ENCODE assay signal across 30 cellular contexts in the genomic region with DNA sequence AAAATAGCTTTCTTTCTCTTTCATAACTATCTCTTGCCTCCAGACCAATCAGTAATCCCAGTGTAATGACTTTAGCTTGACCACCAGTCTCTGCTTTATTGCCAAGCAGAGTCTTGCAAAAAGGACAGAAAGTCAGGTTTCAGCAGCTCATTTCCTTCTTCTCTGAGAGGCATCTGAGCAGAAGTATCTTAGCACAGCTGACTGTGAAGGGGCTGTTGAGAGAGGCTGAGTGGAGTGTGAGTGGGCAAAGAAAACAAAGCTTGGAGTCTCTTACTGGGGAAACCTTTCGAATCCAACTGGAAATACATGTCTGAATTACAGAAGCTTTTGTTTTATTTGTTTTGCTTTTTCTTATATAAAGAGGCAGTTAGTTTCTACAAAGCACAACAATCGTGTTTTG.
"Had no signal": no experiment of that assay in that cellular context is flagged by ENCODE, and none has a peak within 500 bp of the region (broad histone marks: within the 10 kb centered on the region; RNA-seq: fewer than 3 reads in every experiment).

No MANE protein-coding gene starts in this region.

- ATAC-seq: activated CD4-positive, alpha-beta T cell treated with anti-CD3 and anti-CD28 coated beads for 36 hours; activated T-cell treated with anti-CD3 and anti-CD28 coated beads, Interleukin-2, amount 50 U/mL, for 72 hours; Panc1; Right ventricle myocardium inferior; T-cell had no signal

- DNase-seq: activated CD4-positive, alpha-beta memory T cell treated with anti-CD3 and anti-CD28 coated beads, Interleukin-2, amount 10 ng/mL, durations not matched to agents 7 days and 5 days; activated CD4-positive, alpha-beta T cell treated with anti-CD3 and anti-CD28 coated beads for 36 hours; activated CD4-positive, alpha-beta T cell treated with anti-CD3 and anti-CD28 coated beads, Interleukin-2, amount 50 U/mL, for 1 hour; activated CD8-positive, alpha-beta memory T cell treated with anti-CD3 and anti-CD28 coated beads, Interleukin-2, amount 50 U/mL, for 4 hours; activated gamma-delta T cell treated with Interleukin-2 at 50 U/mL for 16 hours; activated naive CD4-positive, alpha-beta T cell treated with anti-CD3 and anti-CD28 coated beads, Interleukin-2, amount 10 ng/mL, durations not matched to agents 7 days and 5 days; activated naive CD8-positive, alpha-beta T cell treated with anti-CD3 and anti-CD28 coated beads for 36 hours; activated T-cell treated with anti-CD3 and anti-CD28 coated beads, Interleukin-2, amount 50 U/mL, for 72 hours; brain microvascular endothelial cell; cerebellar nuclear complex; MG63; MV-4-11; NCI-H1092 treated with DMSO at 0.1 percent for 48 hours; NCI-H1417 treated with DMSO at 0.1 percent for 48 hours; NCI-H1694; NCI-H2081; NCI-H2171; NCI-H2227 treated with DMSO at 0.1 percent for 48 hours; NCI-H446 treated with DMSO at 0.1 percent for 48 hours; NCI-H526 treated with DMSO at 0.1 percent for 48 hours; NCI-H82; OCI-M1; RPMI8226; T-cell; WERI-Rb-1 had no signal

- H3K9me3 Mint-ChIP-seq: activated CD4-positive, alpha-beta memory T cell treated with anti-CD3 and anti-CD28 coated beads, Interleukin-2, amount 10 ng/mL, durations not matched to agents 7 days and 5 days; activated naive CD4-positive, alpha-beta T cell treated with anti-CD3 and anti-CD28 coated beads, Interleukin-2, amount 10 ng/mL, durations not matched to agents 7 days and 5 days; activated naive CD8-positive, alpha-beta T cell treated with anti-CD3 and anti-CD28 coated beads for 36 hours; activated T-cell treated with anti-CD3 and anti-CD28 coated beads, Interleukin-2, amount 50 U/mL, for 72 hours; activated T-helper 2 cell treated with anti-CD3 and anti-CD28 coated beads, Interferon-gamma antibody, Interleukin-2, Interleukin-4, amounts not matched to agents 10 μg/mL and 5 μg/mL and 100 μg/mL, durations not matched to agents 14 hours and 24 hours and 36 hours; T-cell had no signal

- H3K4me3 Mint-ChIP-seq: activated CD4-positive, alpha-beta memory T cell treated with anti-CD3 and anti-CD28 coated beads, Interleukin-2, amount 10 ng/mL, durations not matched to agents 7 days and 5 days; activated CD4-positive, alpha-beta T cell treated with anti-CD3 and anti-CD28 coated beads for 36 hours; activated naive CD4-positive, alpha-beta T cell treated with anti-CD3 and anti-CD28 coated beads, Interleukin-2, amount 10 ng/mL, durations not matched to agents 7 days and 5 days; activated naive CD8-positive, alpha-beta T cell treated with anti-CD3 and anti-CD28 coated beads for 36 hours; activated T-cell treated with anti-CD3 and anti-CD28 coated beads, Interleukin-2, amount 50 U/mL, for 72 hours; T-cell had no signal

- H3K27ac Mint-ChIP-seq: activated CD4-positive, alpha-beta memory T cell treated with anti-CD3 and anti-CD28 coated beads, Interleukin-2, amount 10 ng/mL, durations not matched to agents 7 days and 5 days; activated CD4-positive, alpha-beta T cell treated with anti-CD3 and anti-CD28 coated beads for 36 hours; activated naive CD4-positive, alpha-beta T cell treated with anti-CD3 and anti-CD28 coated beads, Interleukin-2, amount 10 ng/mL, durations not matched to agents 7 days and 5 days; activated naive CD8-positive, alpha-beta T cell treated with anti-CD3 and anti-CD28 coated beads for 36 hours; activated T-cell treated with anti-CD3 and anti-CD28 coated beads, Interleukin-2, amount 50 U/mL, for 72 hours; activated T-helper 2 cell treated with anti-CD3 and anti-CD28 coated beads, Interferon-gamma antibody, Interleukin-2, Interleukin-4, amounts not matched to agents 10 μg/mL and 5 μg/mL and 100 μg/mL, durations not matched to agents 14 hours and 24 hours and 36 hours; T-cell had no signal

- H3K27me3 ChIP-seq: brain microvascular endothelial cell, cardiac muscle cell, MG63 had no signal

- H3K9me3 ChIP-seq: MG63 had no signal

- H3K4me1 Mint-ChIP-seq: activated CD4-positive, alpha-beta memory T cell treated with anti-CD3 and anti-CD28 coated beads, Interleukin-2, amount 10 ng/mL, durations not matched to agents 7 days and 5 days; activated CD4-positive, alpha-beta T cell treated with anti-CD3 and anti-CD28 coated beads for 36 hours; activated naive CD4-positive, alpha-beta T cell treated with anti-CD3 and anti-CD28 coated beads, Interleukin-2, amount 10 ng/mL, durations not matched to agents 7 days and 5 days; activated naive CD8-positive, alpha-beta T cell treated with anti-CD3 and anti-CD28 coated beads for 36 hours; T-cell had no signal

- H3K36me3 ChIP-seq: brain microvascular endothelial cell, cardiac muscle cell, MG63, WERI-Rb-1 had no signal

- H3K27ac ChIP-seq: brain microvascular endothelial cell, cardiac muscle cell, SK-N-MC, WERI-Rb-1 had no signal

- H3K27me3 Mint-ChIP-seq: activated CD4-positive, alpha-beta memory T cell treated with anti-CD3 and anti-CD28 coated beads, Interleukin-2, amount 10 ng/mL, durations not matched to agents 7 days and 5 days; activated naive CD4-positive, alpha-beta T cell treated with anti-CD3 and anti-CD28 coated beads, Interleukin-2, amount 10 ng/mL, durations not matched to agents 7 days and 5 days; activated naive CD8-positive, alpha-beta T cell treated with anti-CD3 and anti-CD28 coated beads for 36 hours had no signal

- H3K36me3 Mint-ChIP-seq: activated naive CD4-positive, alpha-beta T cell treated with anti-CD3 and anti-CD28 coated beads, Interleukin-2, amount 10 ng/mL, durations not matched to agents 7 days and 5 days; activated naive CD8-positive, alpha-beta T cell treated with anti-CD3 and anti-CD28 coated beads for 36 hours; T-cell had no signal

- H3K4me3 ChIP-seq: cardiac muscle cell, MG63, SK-N-MC had no signal
